22 cellular contexts compared by ENCODE assay signal in genomic region chr2:235848055-235848454, GRCh38.
DNase-seq lines count a peak whose midpoint lies in the region; ATAC-seq, FAIRE-seq and TF ChIP-seq lines count a peak whose summit lies in the region.
"Had no signal": no experiment of that assay in that cellular context is flagged by ENCODE, and none has a peak within 500 bp of the region (broad histone marks: within the 10 kb centered on the region; RNA-seq: fewer than 3 reads in every experiment).

No MANE protein-coding gene starts in this region.

- no TSS peak for BruUV-seq in HCT116 (replicated peaks; lab: Mats Ljungman, UMichigan)

- H3K4me3 ChIP-seq in HCT116 (replicated peaks in 1 of 2; ENCODE audit: low read depth in 1 of 2, low read length in 2 of 2) (no peak overlapping the region), gastroesophageal sphincter (no peak overlapping the region)
- H3K4me3 ChIP-seq: SJSA1 had no signal

- no peak for TF ChIP-seq POLR2A in HCT116 (IDR thresholded peaks at IDR 0.05; ENCODE audit: borderline replicate concordance, extremely low read depth, insufficient read depth, insufficient read length)
- no peak for TF ChIP-seq POLR2A in GM12891 (IDR thresholded peaks at IDR 0.05; ENCODE audit: low read depth, low read length)
- no peak for TF ChIP-seq POLR2A in gastroesophageal sphincter (IDR thresholded peaks at IDR 0.05)

- H3K9ac ChIP-seq in HCT116 (ENCODE audit: low read length): no peak overlapping the region

- no peak overlapping the region for H3K4me2 ChIP-seq in HCT116 (ENCODE audit: low read length)

- H3K36me3 Mint-ChIP-seq in stimulated activated memory B cell treated with anti-CD40 and anti-IgM and Interleukin-4, amounts not matched to agents 10 μg/mL and 1 μg/mL and 100 μg/mL, for 72 hours: no peaks in the 10 kb centered on the region
- H3K36me3 Mint-ChIP-seq: CD4-positive, alpha-beta memory T cell had no signal

- H3K4me1 ChIP-seq in HCT116 (ENCODE audit: control insufficient read depth in 1 of 2, insufficient read depth in 2 of 2, low read length in 2 of 2): no peaks in the 10 kb centered on the region
- no peaks in the 10 kb centered on the region for H3K4me1 ChIP-seq in gastroesophageal sphincter

- ATAC-seq in HCT116: peak; percentile 50; the same call in 1 of the 2 replicates
- ATAC-seq in stimulated activated memory B cell treated with anti-CD40 and anti-IgM and Interleukin-4, amounts not matched to agents 10 μg/mL and 1 μg/mL and 100 μg/mL, for 72 hours: peak; percentile 12
- ATAC-seq in gastroesophageal sphincter: no peak

- peaks cover 19% of the 10 kb centered on the region for H3K27me3 Mint-ChIP-seq in stimulated activated memory B cell treated with anti-CD40 and anti-IgM and Interleukin-4, amounts not matched to agents 10 μg/mL and 1 μg/mL and 100 μg/mL, for 72 hours

- H3K27me3 ChIP-seq in HCT116 (ENCODE audit: insufficient read depth, low read length) (no peaks in the 10 kb centered on the region), gastroesophageal sphincter (no peaks in the 10 kb centered on the region)
- H3K27me3 ChIP-seq: SJSA1 had no signal

- H3K9me3 ChIP-seq in HCT116 (ENCODE audit: control insufficient read depth in 1 of 2, insufficient read depth in 1 of 2, low read depth in 1 of 2, low read length in 2 of 2) (no peaks in the 10 kb centered on the region), gastroesophageal sphincter (no peaks in the 10 kb centered on the region)
- H3K9me3 ChIP-seq: SJSA1 had no signal

- no peak for TF ChIP-seq CTCF in HCT116 (IDR thresholded peaks at IDR 0.05 in 2 of 3, conservative IDR thresholded peaks at IDR 0.05 in 1 of 3; ENCODE audit: borderline replicate concordance in 1 of 3, insufficient read depth in 1 of 3, low read depth in 2 of 3, low read length in 2 of 3)
- no peak for TF ChIP-seq CTCF in gastroesophageal sphincter (IDR thresholded peaks at IDR 0.05)

- CTCF ChIA-PET in HCT116 (lab: Charles Lee): no interaction called here

- WGBS in gastroesophageal sphincter (ENCODE audit: low coverage in 1 of 2), 2 donors: 60 to 94% methylated on average over 1 to 2 of the region's 4 CpGs

- H3K27ac ChIP-seq in HCT116 (ENCODE audit: low read depth, low read length) (no peak overlapping the region), gastroesophageal sphincter (no peak overlapping the region)
- H3K27ac ChIP-seq: SJSA1 had no signal

- no peak overlapping the region for H2AFZ ChIP-seq in HCT116 (ENCODE audit: low read depth, low read length, poor library complexity, severe bottlenecking)

- H3K4me3 Mint-ChIP-seq in stimulated activated memory B cell treated with anti-CD40 and anti-IgM and Interleukin-4, amounts not matched to agents 10 μg/mL and 1 μg/mL and 100 μg/mL, for 72 hours: no peak overlapping the region
- H3K4me3 Mint-ChIP-seq: CD4-positive, alpha-beta memory T cell had no signal

- H3K4me1 Mint-ChIP-seq in stimulated activated memory B cell treated with anti-CD40 and anti-IgM and Interleukin-4, amounts not matched to agents 10 μg/mL and 1 μg/mL and 100 μg/mL, for 72 hours: no peaks in the 10 kb centered on the region
- H3K4me1 Mint-ChIP-seq: CD4-positive, alpha-beta memory T cell had no signal

- H3K27ac Mint-ChIP-seq in stimulated activated memory B cell treated with anti-CD40 and anti-IgM and Interleukin-4, amounts not matched to agents 10 μg/mL and 1 μg/mL and 100 μg/mL, for 72 hours: no peak overlapping the region

- TF ChIP-seq RAD21 in HCT116 (IDR thresholded peaks at IDR 0.05; ENCODE audit: low read depth): no peak

- no peaks in the 10 kb centered on the region for H3K9me3 Mint-ChIP-seq in stimulated activated memory B cell treated with anti-CD40 and anti-IgM and Interleukin-4, amounts not matched to agents 10 μg/mL and 1 μg/mL and 100 μg/mL, for 72 hours

- no peaks in the 10 kb centered on the region for H3K9me2 ChIP-seq in HCT116 (ENCODE audit: insufficient read depth)

- DNase-seq in HCT116 (ENCODE audit: low read depth, low spot score) (no peak), cerebellar cortex (ENCODE audit: low spot score) (peak; percentile 21), mesenteric fat pad (ENCODE audit: low spot score) (peak; percentile 53), GM12891 (ENCODE audit: insufficient read length, low spot score) (no peak), NCI-H2029 (lab: John Stamatoyannopoulos, UW) (no peak)
- DNase-seq: CD4-positive, alpha-beta memory T cell; COR-L47; DMS 273 treated with DMSO at 0.1 percent for 48 hours; DMS79; EL; HCEC 1CT; KBM-7; MV-4-11; NCI-H1105; NCI-H146; NCI-H1930; Right ventricle myocardium superior; RPMI8226 had no signal

- H3K36me3 ChIP-seq in HCT116 (ENCODE audit: control insufficient read depth in 1 of 2, insufficient read depth in 2 of 2, low read length in 2 of 2) (no peaks in the 10 kb centered on the region), gastroesophageal sphincter (peaks cover 0 to 8% of the 10 kb centered on the region in 2 donors)

- RAD21 ChIA-PET in HCT116 (lab: Charles Lee; ENCODE audit: low non-redundant PET in 1 of 2, low total read pairs in 2 of 2, uncharacterized antibody in 2 of 2, unreplicated experiment in 2 of 2): no interaction called here

- POLR2A ChIA-PET in HCT116 (lab: Charles Lee): no interaction called here

- no peak for FAIRE-seq in GM12891 (lab: Jason Lieb, UNC)
- FAIRE-seq: GM19239 had no signal

- no peaks in the 10 kb centered on the region for H3K79me2 ChIP-seq in HCT116 (ENCODE audit: insufficient read depth, low read length)

- no peak for TF ChIP-seq EP300 in gastroesophageal sphincter (IDR thresholded peaks at IDR 0.05)

- intact Hi-C loops in HCT116 (cut with micrococcal nuclease): no loop called here

- no peaks in the 10 kb centered on the region for H4K20me1 ChIP-seq in HCT116 (ENCODE audit: insufficient read depth)

TF ChIP-seq in HCT116, 20 proteins besides CTCF, POLR2A, EP300 and RAD21:
- TF ChIP-seq CBX3 (IDR thresholded peaks at IDR 0.05; ENCODE audit: low read depth) (no peak), EZH2phosphoT487 (IDR thresholded peaks at IDR 0.05; ENCODE audit: borderline replicate concordance) (no peak), ATF3 (IDR thresholded peaks at IDR 0.05) (no peak), SP1 (IDR thresholded peaks at IDR 0.05; ENCODE audit: low read depth) (no peak), POLR2AphosphoS5 (IDR thresholded peaks at IDR 0.05; ENCODE audit: low read depth, low read length) (no peak)

TF ChIP-seq in GM12891, 5 proteins besides CTCF, POLR2A, EP300 and RAD21:
- TF ChIP-seq TAF1 (IDR thresholded peaks at IDR 0.05; ENCODE audit: low read depth, low read length): no peak
- no peak for TF ChIP-seq POLR2AphosphoS5 (IDR thresholded peaks at IDR 0.05; ENCODE audit: low read depth, low read length)
- TF ChIP-seq SPI1 (IDR thresholded peaks at IDR 0.05; ENCODE audit: low read depth, low read length): no peak
- TF ChIP-seq PAX5 (IDR thresholded peaks at IDR 0.05; ENCODE audit: insufficient read depth, low read length, severe bottlenecking): no peak
- no peak for TF ChIP-seq POU2F2 (IDR thresholded peaks at IDR 0.05; ENCODE audit: low read depth, low read length)

Comparison
In these comparisons a context has a peak if more than half of its experiments do, and no peak if none do; other contexts are left out.
1. DNase-seq: peak in cerebellar cortex (single experiment) and mesenteric fat pad (single experiment); none in HCT116 (single experiment), GM12891 (single experiment) and NCI-H2029 (single experiment).